8 cellular contexts compared by ENCODE assay signal in genomic region chr17:62778990-62779681, GRCh38. TPM values are rescaled to one million over a fixed set of nuclear protein-coding genes. Genes with fewer than 3 reads are reported as not detected.
DNase-seq lines count a peak whose midpoint lies in the region; ATAC-seq, FAIRE-seq and TF ChIP-seq lines count a peak whose summit lies in the region.

No MANE protein-coding gene starts in this region.

- no peak overlapping the region for H3K4me3 ChIP-seq in pancreas

- 54 to 58% methylated on average over 21 of the region's 21 CpGs for WGBS in pancreas, 2 donors

- no peaks in the 10 kb centered on the region for H3K9me3 ChIP-seq in pancreas

- DNase-seq in ELR (ENCODE audit: low read depth) (peak; percentile 99), NCI-H2196 (lab: John Stamatoyannopoulos, UW; ENCODE audit: unreplicated experiment) (peak; percentile 95), dedifferentiated amniotic fluid mesenchymal stem cell (ENCODE audit: extremely low spot score) (peak; percentile 89), pancreas (peak in 3 of 6 donors; percentile 16 to 36 (median 28)), GM12892 (ENCODE audit: insufficient read length) (no peak)
- no peak for DNase-seq in activated CD4-positive, alpha-beta T cell treated with anti-CD3 and anti-CD28 coated beads, Interleukin-2, amount 50 U/mL, for 4 hours

- H3K4me1 ChIP-seq in pancreas = peaks cover 0 to 6% (median 0%) of the 10 kb centered on the region in 3 donors

- FAIRE-seq in pancreas (lab: Jason Lieb, UNC) = no peak
- FAIRE-seq in GM12892 (lab: Jason Lieb, UNC) = no peak

- TF ChIP-seq CTCF in pancreas (IDR thresholded peaks at IDR 0.05) = no peak

- no peak overlapping the region for H3K27ac ChIP-seq in pancreas

- ATAC-seq in pancreas (peak in 3 of 4 donors; percentile 53 to 80 (median 79)), GM21786 (IDR thresholded peaks at IDR 0.05; ENCODE audit: unreplicated experiment) (no peak), HG03196 (IDR thresholded peaks at IDR 0.05; ENCODE audit: unreplicated experiment) (no peak)

- no peaks in the 10 kb centered on the region for H3K36me3 ChIP-seq in pancreas

- H3K27me3 ChIP-seq in pancreas = no peaks in the 10 kb centered on the region

- TF ChIP-seq POLR2A in GM12892 (IDR thresholded peaks at IDR 0.05; ENCODE audit: low read depth, low read length) = no peak

- intact Hi-C loops in pancreas (cut with DNase I) = no loop called here

RNA-seq across cellular contexts. Expression of gene MARCHF10, which starts 29.0 kb away (rescaled TPM):
- total RNA-seq in pancreas = under 1 TPM in 3 of 6 donors, not detected in 3; 0.20 to 0.41 (median 0.23) TPM
- under 1 TPM; 0.42 to 0.77 TPM for polyA plus RNA-seq in pancreas
- polyA plus RNA-seq in GM12892 (2012; ENCODE audit: missing spikeins) = not detected

Comparison
In these comparisons a context has a peak if more than half of its experiments do, and no peak if none do; other contexts are left out.
1. DNase-seq: peak in ELR (single experiment), NCI-H2196 (single experiment) and dedifferentiated amniotic fluid mesenchymal stem cell (single experiment); none in GM12892 (single experiment) and activated CD4-positive, alpha-beta T cell treated with anti-CD3 and anti-CD28 coated beads, Interleukin-2, amount 50 U/mL, for 4 hours (0 of 2).
2. ATAC-seq: peak in pancreas (3 of 4); none in GM21786 (single experiment) and HG03196 (single experiment).